In the genomic region with DNA sequence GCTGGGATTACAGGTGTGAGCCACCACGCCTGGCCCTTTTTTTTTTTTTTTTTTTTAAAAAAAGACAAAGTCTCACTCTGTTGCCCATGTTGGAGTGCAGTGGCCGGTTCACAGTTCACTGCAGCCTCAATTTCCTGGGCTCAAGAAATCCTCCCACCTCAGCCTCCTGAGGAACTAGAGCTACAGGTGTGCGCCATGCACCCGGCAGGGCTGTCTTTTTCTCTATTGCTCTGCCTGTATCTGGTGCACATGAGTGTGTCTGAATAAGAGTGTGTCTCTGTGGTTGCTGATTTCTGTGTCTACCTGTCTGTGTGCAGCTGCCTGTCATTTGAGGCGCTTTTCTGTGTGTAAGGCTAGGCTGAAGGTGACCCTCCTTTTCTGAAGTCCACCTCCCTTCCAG, we compare ENCODE assay signal across 1 cellular context.
TF ChIP-seq lines count a peak whose summit lies in the region.

No MANE protein-coding gene starts in this region.

TF ChIP-seq in SK-N-SH treated with all-trans-retinoic acid at 6 μM for 48 hours, 23 proteins besides CTCF, POLR2A, EP300 and RAD21 (continued from another document):
- TF ChIP-seq, protein P1, sequence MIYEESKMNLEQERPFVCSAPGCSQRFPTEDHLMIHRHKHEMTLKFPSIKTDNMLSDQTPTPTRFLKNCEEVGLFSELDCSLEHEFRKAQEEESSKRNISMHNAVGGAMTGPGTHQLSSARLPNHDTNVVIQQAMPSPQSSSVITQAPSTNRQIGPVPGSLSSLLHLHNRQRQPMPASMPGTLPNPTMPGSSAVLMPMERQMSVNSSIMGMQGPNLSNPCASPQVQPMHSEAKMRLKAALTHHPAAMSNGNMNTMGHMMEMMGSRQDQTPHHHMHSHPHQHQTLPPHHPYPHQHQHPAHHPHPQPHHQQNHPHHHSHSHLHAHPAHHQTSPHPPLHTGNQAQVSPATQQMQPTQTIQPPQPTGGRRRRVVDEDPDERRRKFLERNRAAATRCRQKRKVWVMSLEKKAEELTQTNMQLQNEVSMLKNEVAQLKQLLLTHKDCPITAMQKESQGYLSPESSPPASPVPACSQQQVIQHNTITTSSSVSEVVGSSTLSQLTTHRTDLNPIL (CRISPR knock-in tag; IDR thresholded peaks at IDR 0.05; ENCODE audit: low read depth), result no peak
- TF ChIP-seq PATZ1 (CRISPR knock-in tag; IDR thresholded peaks at IDR 0.05; ENCODE audit: borderline replicate concordance) (no peak), ZFP30 (CRISPR knock-in tag; IDR thresholded peaks at IDR 0.05) (no peak)
